ENCODE assay signal across 1 cellular context in genomic region chr2:45170976-45171514, GRCh38.
TF ChIP-seq lines count a peak whose summit lies in the region.

No MANE protein-coding gene starts in this region.

TF ChIP-seq in WTC11, 78 proteins besides CTCF, POLR2A, EP300 and RAD21:
- no peak for TF ChIP-seq ZNF281 (CRISPR knock-in tag; IDR thresholded peaks at IDR 0.05)
- no peak for TF ChIP-seq RORB (CRISPR knock-in tag; IDR thresholded peaks at IDR 0.05)
- TF ChIP-seq PRRX2 (CRISPR knock-in tag; IDR thresholded peaks at IDR 0.05), result no peak
